ENCODE assay signal across 12 cellular contexts in the genomic region with DNA sequence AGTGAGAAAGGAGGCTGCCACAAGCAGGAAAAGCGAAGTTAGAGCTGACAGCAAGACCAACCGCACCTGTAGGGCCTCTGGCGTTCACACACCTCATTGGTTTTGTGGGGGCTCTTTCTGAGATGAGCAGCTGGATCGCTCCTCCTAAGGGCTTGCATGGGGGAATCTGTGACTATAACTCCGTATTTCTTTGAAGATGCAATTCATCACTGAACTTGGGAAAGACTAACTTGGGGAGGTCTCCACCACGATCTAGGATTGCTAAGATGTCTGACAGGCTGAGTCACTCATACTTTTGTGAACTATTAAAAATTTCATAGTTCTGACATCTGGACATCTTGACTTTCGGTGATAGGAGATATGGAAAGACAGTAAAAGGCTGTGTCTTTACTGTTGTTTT.
DNase-seq lines count a peak whose midpoint lies in the region; ATAC-seq and TF ChIP-seq lines count a peak whose summit lies in the region.
"Had no signal": no experiment of that assay in that cellular context is flagged by ENCODE, and none has a peak within 500 bp of the region (broad histone marks: within the 10 kb centered on the region; RNA-seq: fewer than 3 reads in every experiment).

No MANE protein-coding gene starts in this region.

- peaks cover 39% of the 10 kb centered on the region for H3K36me3 Mint-ChIP-seq in activated CD4-positive, alpha-beta T cell treated with anti-CD3 and anti-CD28 coated beads, Interleukin-2, amount 10 ng/mL, durations not matched to agents 24 days and 14 days (ENCODE audit: low read depth)
- H3K36me3 Mint-ChIP-seq in activated B cell treated with CpG ODN at 0.5 μM for 24 hours (ENCODE audit: low read depth), result peaks cover 25% of the 10 kb centered on the region
- H3K36me3 Mint-ChIP-seq in type B pancreatic cell, result peaks cover 26% of the 10 kb centered on the region

- peak overlapping the region; percentile 90 for H3K27ac Mint-ChIP-seq in activated CD4-positive, alpha-beta T cell treated with anti-CD3 and anti-CD28 coated beads, Interleukin-2, amount 10 ng/mL, durations not matched to agents 24 days and 14 days
- H3K27ac Mint-ChIP-seq in activated B cell treated with CpG ODN at 0.5 μM for 24 hours (peak overlapping the region; percentile 93), type B pancreatic cell (no peak overlapping the region)

- peak overlapping the region; percentile 8 to 75 (median 66) for H3K27ac ChIP-seq in gastroesophageal sphincter
- H3K27ac ChIP-seq in thymus (ENCODE audit: low read depth), result peak overlapping the region; percentile 72

- ATAC-seq in activated B cell treated with CpG ODN at 0.5 μM for 24 hours (ENCODE audit: low read depth) (no peak), gastroesophageal sphincter (no peak), GM21360 (IDR thresholded peaks at IDR 0.05; ENCODE audit: unreplicated experiment) (no peak)

- no peak for DNase-seq in activated CD4-positive, alpha-beta T cell treated with anti-CD3 and anti-CD28 coated beads, Interleukin-2, amount 10 ng/mL, durations not matched to agents 24 days and 14 days
- no peak for DNase-seq in activated CD4-positive, alpha-beta T cell treated with anti-CD3 and anti-CD28 coated beads for 4 hours
- DNase-seq in activated B cell treated with CpG ODN at 0.5 μM for 24 hours (no peak), ecto neural progenitor cell (ENCODE audit: low spot score) (no peak), type B pancreatic cell (ENCODE audit: extremely low spot score, unreplicated experiment) (no peak)
- DNase-seq: KG1, NCI-H82, thyroid gland had no signal

- TF ChIP-seq POLR2A in gastroesophageal sphincter (IDR thresholded peaks at IDR 0.05), result no peak

- peaks cover 47% of the 10 kb centered on the region for H3K4me1 Mint-ChIP-seq in activated CD4-positive, alpha-beta T cell treated with anti-CD3 and anti-CD28 coated beads, Interleukin-2, amount 10 ng/mL, durations not matched to agents 24 days and 14 days
- H3K4me1 Mint-ChIP-seq in activated B cell treated with CpG ODN at 0.5 μM for 24 hours (peaks cover 52% of the 10 kb centered on the region), type B pancreatic cell (ENCODE audit: unreplicated experiment) (peaks cover 26% of the 10 kb centered on the region)

- POLR2A ChIA-PET in activated B cell treated with CpG ODN at 0.5 μM for 24 hours (lab: Charles Lee), result interaction anchor here (0.8 to 2.1 kb wide), 13 partner anchors 9 to 187 kb away, joined by 3 to 14 read pairs (median 5); a partner anchor contains a TSS

- peaks cover 0 to 65% (median 6%) of the 10 kb centered on the region in 3 donors for H3K4me1 ChIP-seq in gastroesophageal sphincter
- peaks cover 24% of the 10 kb centered on the region for H3K4me1 ChIP-seq in thymus (ENCODE audit: control insufficient read depth, insufficient read depth, low read length)

- peaks cover 4% of the 10 kb centered on the region for H3K9me3 Mint-ChIP-seq in activated CD4-positive, alpha-beta T cell treated with anti-CD3 and anti-CD28 coated beads, Interleukin-2, amount 10 ng/mL, durations not matched to agents 24 days and 14 days
- H3K9me3 Mint-ChIP-seq in activated B cell treated with CpG ODN at 0.5 μM for 24 hours (no peaks in the 10 kb centered on the region), type B pancreatic cell (no peaks in the 10 kb centered on the region)
- H3K9me3 Mint-ChIP-seq: activated naive CD4-positive, alpha-beta T cell treated with anti-CD3 and anti-CD28 coated beads, Interleukin-2, amount 50 U/mL, for 24 hours had no signal

- CTCF ChIA-PET in activated B cell treated with CpG ODN at 0.5 μM for 24 hours (lab: Charles Lee), result interaction anchor here (0.6 to 2.1 kb wide), 2 partner anchors 210 to 213 kb away, joined by 4 to 7 read pairs; no protein-coding TSS in a partner anchor

- TF ChIP-seq CTCF in activated B cell treated with CpG ODN at 0.5 μM for 24 hours (IDR thresholded peaks at IDR 0.05) (no peak), gastroesophageal sphincter (IDR thresholded peaks at IDR 0.05) (no peak), type B pancreatic cell (conservative IDR thresholded peaks at IDR 0.05) (no peak)

- H3K27me3 ChIP-seq in gastroesophageal sphincter, result no peaks in the 10 kb centered on the region
- no peaks in the 10 kb centered on the region for H3K27me3 ChIP-seq in thymus (ENCODE audit: control insufficient read depth, insufficient read depth)
- H3K27me3 ChIP-seq: thyroid gland had no signal

- TF ChIP-seq EP300 in gastroesophageal sphincter (IDR thresholded peaks at IDR 0.05), result no peak

- WGBS in gastroesophageal sphincter (ENCODE audit: low coverage in 1 of 2), 2 donors, result 65 to 68% methylated on average over 5 to 7 of the region's 7 CpGs
- WGBS in thymus, result 51% methylated on average over 7 of the region's 7 CpGs

- no peaks in the 10 kb centered on the region for H3K9me3 ChIP-seq in gastroesophageal sphincter
- no peaks in the 10 kb centered on the region for H3K9me3 ChIP-seq in thymus (ENCODE audit: control insufficient read depth)
- H3K9me3 ChIP-seq: thyroid gland had no signal

- H3K27me3 Mint-ChIP-seq in activated CD4-positive, alpha-beta T cell treated with anti-CD3 and anti-CD28 coated beads, Interleukin-2, amount 10 ng/mL, durations not matched to agents 24 days and 14 days, result no peaks in the 10 kb centered on the region
- H3K27me3 Mint-ChIP-seq in activated B cell treated with CpG ODN at 0.5 μM for 24 hours (no peaks in the 10 kb centered on the region), type B pancreatic cell (no peaks in the 10 kb centered on the region)
- H3K27me3 Mint-ChIP-seq: activated naive CD4-positive, alpha-beta T cell treated with anti-CD3 and anti-CD28 coated beads, Interleukin-2, amount 50 U/mL, for 24 hours had no signal

- no peak overlapping the region for H3K4me3 ChIP-seq in gastroesophageal sphincter
- H3K4me3 ChIP-seq in thymus (ENCODE audit: low read length), result no peak overlapping the region
- H3K4me3 ChIP-seq: thyroid gland had no signal

- H3K4me3 Mint-ChIP-seq in activated CD4-positive, alpha-beta T cell treated with anti-CD3 and anti-CD28 coated beads, Interleukin-2, amount 10 ng/mL, durations not matched to agents 24 days and 14 days, result no peak overlapping the region
- H3K4me3 Mint-ChIP-seq in activated B cell treated with CpG ODN at 0.5 μM for 24 hours (peak overlapping the region; percentile 70), type B pancreatic cell (no peak overlapping the region)

- H3K36me3 ChIP-seq in gastroesophageal sphincter, result no peaks in the 10 kb centered on the region
- peaks cover 26% of the 10 kb centered on the region for H3K36me3 ChIP-seq in thymus (ENCODE audit: control insufficient read depth, insufficient read depth)
- H3K36me3 ChIP-seq: thyroid gland had no signal

- intact Hi-C loops in activated CD4-positive, alpha-beta T cell treated with anti-CD3 and anti-CD28 coated beads, Interleukin-2, amount 10 ng/mL, durations not matched to agents 24 days and 14 days (cut with micrococcal nuclease), result no loop called here
- intact Hi-C loops in activated B cell treated with CpG ODN at 0.5 μM for 24 hours (cut with micrococcal nuclease), result loop anchor here (2.0 kb wide), 1 partner anchor 58 kb away; no protein-coding TSS in a partner anchor
